16 cellular contexts compared by ENCODE assay signal in genomic region chr13:99220199-99220931, GRCh38.
DNase-seq lines count a peak whose midpoint lies in the region; ATAC-seq and TF ChIP-seq lines count a peak whose summit lies in the region.
"Had no signal": no experiment of that assay in that cellular context is flagged by ENCODE, and none has a peak within 500 bp of the region (broad histone marks: within the 10 kb centered on the region; RNA-seq: fewer than 3 reads in every experiment).

No MANE protein-coding gene starts in this region.

- ATAC-seq in GM18519 (IDR thresholded peaks at IDR 0.05; ENCODE audit: low FRiP score, unreplicated experiment), result no peak
- no peak for ATAC-seq in GM19452 (IDR thresholded peaks at IDR 0.05; ENCODE audit: unreplicated experiment)
- ATAC-seq in GM21529 (IDR thresholded peaks at IDR 0.05; ENCODE audit: unreplicated experiment), result no peak
- ATAC-seq: foreskin keratinocyte, right lobe of liver had no signal

- H2AFZ ChIP-seq in SU-DHL-6 (ENCODE audit: low read depth, low read length, severe bottlenecking), result no peak overlapping the region

- H3K4me1 ChIP-seq in BLaER1, result peaks cover 79% of the 10 kb centered on the region

- TF ChIP-seq CTCF in SU-DHL-6 (IDR thresholded peaks at IDR 0.05; ENCODE audit: insufficient read depth, low read length, poor library complexity, severe bottlenecking), result no peak

- H3K27me3 ChIP-seq in BLaER1 (no peaks in the 10 kb centered on the region), SU-DHL-6 (ENCODE audit: low read length) (no peaks in the 10 kb centered on the region)
- H3K27me3 ChIP-seq: foreskin keratinocyte, right lobe of liver had no signal

- DNase-seq in GF-D8 (lab: John Stamatoyannopoulos, UW), result peak; percentile 29
- peak; percentile 23 for DNase-seq in effector CD4-positive, alpha-beta T cell
- DNase-seq in NCI-H1436 (lab: John Stamatoyannopoulos, UW), result no peak
- DNase-seq: amygdala, foreskin keratinocyte, NCI-H774, right lobe of liver, SK-N-SH had no signal

- H3K9me3 ChIP-seq in BLaER1 (peaks cover 20% of the 10 kb centered on the region), SU-DHL-6 (ENCODE audit: insufficient read depth, low read length) (no peaks in the 10 kb centered on the region)
- H3K9me3 ChIP-seq: right lobe of liver, SK-N-SH, thoracic aorta had no signal

- H3K4me2 ChIP-seq in BLaER1, result peak overlapping the region; percentile 66
- peak overlapping the region; percentile 24 for H3K4me2 ChIP-seq in SU-DHL-6 (ENCODE audit: low read depth, low read length, poor library complexity, severe bottlenecking)
- H3K4me2 ChIP-seq: SK-N-SH had no signal

- H3K9me2 ChIP-seq in SU-DHL-6 (replicated peaks; ENCODE audit: insufficient read depth, low read length), result no peaks in the 10 kb centered on the region
- H3K9me2 ChIP-seq: SK-N-SH had no signal

- no peak overlapping the region for H3K4me3 ChIP-seq in BLaER1
- no peak overlapping the region for H3K4me3 ChIP-seq in SU-DHL-6 (ENCODE audit: insufficient read depth, low read length, poor library complexity, severe bottlenecking)
- H3K4me3 ChIP-seq: right lobe of liver, thoracic aorta had no signal

- H3K36me3 ChIP-seq in BLaER1 (peaks cover 20% of the 10 kb centered on the region), SU-DHL-6 (ENCODE audit: low read length) (peaks cover 16% of the 10 kb centered on the region; the same call in 1 of the 2 replicates)
- H3K36me3 ChIP-seq: right lobe of liver, thoracic aorta had no signal

- H4K20me1 ChIP-seq in BLaER1, result peaks cover 52% of the 10 kb centered on the region
- H4K20me1 ChIP-seq in SU-DHL-6 (ENCODE audit: low read depth, low read length), result peaks cover 25% of the 10 kb centered on the region

- peaks cover 80% of the 10 kb centered on the region for H3K79me2 ChIP-seq in SU-DHL-6 (ENCODE audit: insufficient read depth, low read length)

- no peak overlapping the region for H3K27ac ChIP-seq in BLaER1
- no peak overlapping the region for H3K27ac ChIP-seq in SU-DHL-6 (ENCODE audit: low read depth, low read length)
- H3K27ac ChIP-seq: C4-2B, foreskin keratinocyte, HL-60, right lobe of liver had no signal

- peaks cover 4% of the 10 kb centered on the region; the same call in 1 of the 2 replicates for H3F3A ChIP-seq in SU-DHL-6 (ENCODE audit: insufficient read depth)

- no peak overlapping the region for H3K9ac ChIP-seq in BLaER1
- H3K9ac ChIP-seq in SU-DHL-6 (ENCODE audit: low read length), result no peak overlapping the region
- H3K9ac ChIP-seq: SK-N-SH had no signal
